In genomic region chr11:66467034-66467659, GRCh38 we compare ENCODE assay signal across 8 cellular contexts. TPM values are rescaled to one million over a fixed set of nuclear protein-coding genes. Genes with fewer than 3 reads are reported as not detected.
DNase-seq lines count a peak whose midpoint lies in the region; ATAC-seq and TF ChIP-seq lines count a peak whose summit lies in the region.

No MANE protein-coding gene starts in this region.

- H3K27ac Mint-ChIP-seq in WTC11: no peak overlapping the region

- H3K27me3 ChIP-seq in neuron (ENCODE audit: insufficient read depth, low read length): no peaks in the 10 kb centered on the region

- peaks cover 12% of the 10 kb centered on the region; the same call in 1 of the 2 replicates for H3K36me3 Mint-ChIP-seq in WTC11

- H3K27me3 Mint-ChIP-seq in WTC11 (ENCODE audit: low read depth): no peaks in the 10 kb centered on the region; the same call in 1 of the 2 replicates

- H3K4me3 ChIP-seq in fibroblast of pulmonary artery (replicated peaks; ENCODE audit: low read depth, low read length): peak overlapping the region; percentile 64
- H3K4me3 ChIP-seq in neuron (ENCODE audit: low read length): peak overlapping the region; percentile 55

- H2AFZ ChIP-seq in neuron (ENCODE audit: low read depth, low read length): peak overlapping the region; percentile 75

- no peaks in the 10 kb centered on the region for H3K9me3 ChIP-seq in neuron (ENCODE audit: low read length)

- CTCF ChIA-PET in WTC11 (lab: Charles Lee): interaction anchor here (0.5 to 3.5 kb wide), 24 partner anchors 9 to 492 kb away, joined by 3 to 52 read pairs (median 6); partner anchors contain the start of genes CCDC87, CCS, DPP3 and MRPL11

- ATAC-seq in GM19035 (IDR thresholded peaks at IDR 0.05; ENCODE audit: unreplicated experiment): peak; percentile 36
- peak; percentile 41 for ATAC-seq in HG03354 (IDR thresholded peaks at IDR 0.05; ENCODE audit: poor library complexity, severe bottlenecking, unreplicated experiment)
- peak; percentile 6 for ATAC-seq in WTC11

- H3K4me1 ChIP-seq in neuron (ENCODE audit: insufficient read depth, low read length): peaks cover 17% of the 10 kb centered on the region

- H3K4me1 Mint-ChIP-seq in WTC11: peaks cover 41% of the 10 kb centered on the region

- peaks cover 16% of the 10 kb centered on the region for H3K9me3 Mint-ChIP-seq in WTC11

- TF ChIP-seq CTCF in WTC11 (IDR thresholded peaks at IDR 0.05) (no peak), fibroblast of pulmonary artery (IDR thresholded peaks at IDR 0.05; ENCODE audit: low read length, missing control alignments) (no peak)

- H3K36me3 ChIP-seq in neuron (ENCODE audit: insufficient read depth, low read length): peaks cover 8% of the 10 kb centered on the region

- H3K4me3 Mint-ChIP-seq in WTC11: peak overlapping the region; percentile 83

- POLR2A ChIA-PET in WTC11 (lab: Charles Lee): interaction anchor here (0.5 to 3.5 kb wide), 6 partner anchors 13 to 1375 kb away, joined by 3 to 22 read pairs (median 6); partner anchors contain the start of genes DPP3, MRPL11, RBM4B and YIF1A

- peak; percentile 52 for DNase-seq in COLO668 (lab: John Stamatoyannopoulos, UW; ENCODE audit: unreplicated experiment)
- peak; percentile 57 for DNase-seq in WTC11 (ENCODE audit: low spot score)
- peak; percentile 38 for DNase-seq in fibroblast of pulmonary artery (ENCODE audit: low read depth)
- DNase-seq in NCI-H1694 (lab: John Stamatoyannopoulos, UW): no peak
- DNase-seq in dedifferentiated amniotic fluid mesenchymal stem cell (ENCODE audit: extremely low spot score): no peak

TF ChIP-seq in WTC11, 78 proteins besides CTCF, POLR2A, EP300 and RAD21:
- TF ChIP-seq HMGXB4 (CRISPR knock-in tag; IDR thresholded peaks at IDR 0.05) (peak; percentile 51; the same call in 1 of the 2 replicates), SMAD3 (CRISPR knock-in tag; IDR thresholded peaks at IDR 0.05; ENCODE audit: borderline replicate concordance) (no peak)
TF ChIP-seq in WTC11: peak in this region for 1.

RNA-seq across cellular contexts. Expression of gene PELI3, which starts 0.4 kb away (rescaled TPM):
- 6.7 to 7.8 TPM (median 6.8 TPM) in 3 replicates for total RNA-seq in WTC11 (2021)

RNA-seq across cellular contexts. Expression of gene DPP3, which starts 13.1 kb away (rescaled TPM):
- total RNA-seq in WTC11 (2021): 77.0 to 86.7 TPM (median 83.4 TPM) in 3 replicates

RNA-seq across cellular contexts. Expression of gene MRPL11, which starts 28.5 kb away (rescaled TPM):
- 131 to 137 TPM (median 135 TPM) in 3 replicates for total RNA-seq in WTC11 (2021)

RNA-seq across cellular contexts. Expression of gene BBS1, which starts 43.3 kb away (rescaled TPM):
- 22.9 to 26.8 TPM (median 24.1 TPM) in 3 replicates for total RNA-seq in WTC11 (2021)

RNA-seq across cellular contexts. Expression of gene NPAS4, which starts 46.3 kb away (rescaled TPM):
- 0.27 to 0.79 TPM (median 0.44 TPM) in 3 replicates for total RNA-seq in WTC11 (2021)

Comparison
In these comparisons a context has a peak if more than half of its experiments do, and no peak if none do; other contexts are left out.
1. DNase-seq: peak in COLO668 (single experiment), WTC11 (single experiment) and fibroblast of pulmonary artery (single experiment); none in NCI-H1694 (single experiment) and dedifferentiated amniotic fluid mesenchymal stem cell (single experiment).
2. Peak in every context shown above with its lines, with median percentiles within 50 percentile points of each other: ATAC-seq.